11 cellular contexts compared by ENCODE assay signal in the genomic region with DNA sequence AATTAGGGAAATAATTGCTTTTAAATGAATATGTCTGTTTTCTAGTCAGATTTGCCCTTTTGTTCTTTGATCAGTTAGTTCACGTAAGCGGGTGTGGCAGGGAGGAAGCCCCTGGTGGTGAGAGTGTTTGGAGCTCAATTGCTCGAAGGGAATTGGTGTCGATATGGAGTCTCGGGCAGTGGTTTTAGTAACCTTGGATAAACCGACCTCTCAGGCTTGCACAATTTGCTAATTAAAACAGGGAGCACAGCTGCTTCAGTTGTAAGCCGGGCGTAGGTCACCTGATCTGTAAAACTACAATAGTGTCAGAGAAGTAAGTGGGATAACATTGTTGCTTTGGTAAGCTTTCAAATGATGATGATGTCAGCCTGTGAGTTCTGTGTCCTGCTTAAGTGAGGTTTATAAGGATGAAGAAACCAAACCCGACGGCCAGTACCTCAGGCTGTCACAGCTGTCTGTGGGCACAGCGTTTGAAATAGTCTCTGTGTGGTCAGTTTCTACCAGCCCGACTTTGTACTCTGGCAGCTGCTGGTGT. TPM values are rescaled to one million over a fixed set of nuclear protein-coding genes. Genes with fewer than 3 reads are reported as not detected.
DNase-seq lines count a peak whose midpoint lies in the region; ATAC-seq and TF ChIP-seq lines count a peak whose summit lies in the region.
"Had no signal": no experiment of that assay in that cellular context is flagged by ENCODE, and none has a peak within 500 bp of the region (broad histone marks: within the 10 kb centered on the region; RNA-seq: fewer than 3 reads in every experiment).

No MANE protein-coding gene starts in this region.

- H3K9me3 ChIP-seq in spleen: no peaks in the 10 kb centered on the region

- H3K27me3 ChIP-seq in spleen (replicated peaks in 1 of 7): no peaks in the 10 kb centered on the region

- peak overlapping the region in 6 of 8 donors; percentile 60 to 84 (median 73) for H3K27ac ChIP-seq in spleen
- H3K27ac ChIP-seq: 22Rv1 had no signal

- ATAC-seq in WTC11: no peak
- no peak for ATAC-seq in HG02623 (IDR thresholded peaks at IDR 0.05; ENCODE audit: unreplicated experiment)
- ATAC-seq: activated CD8-positive, alpha-beta memory T cell treated with anti-CD3 and anti-CD28 coated beads, Interleukin-2, amount 10 ng/mL, durations not matched to agents 7 days and 5 days had no signal

- CTCF ChIA-PET in WTC11 (lab: Charles Lee): interaction anchor here (0.7 to 2.3 kb wide), 11 partner anchors 14 to 282 kb away, joined by 3 to 17 read pairs (median 4); no protein-coding TSS in a partner anchor

- no peaks in the 10 kb centered on the region for H3K27me3 Mint-ChIP-seq in WTC11 (ENCODE audit: low read depth)
- H3K27me3 Mint-ChIP-seq in immature natural killer cell (ENCODE audit: low read depth in 3 of 3): peaks cover 0 to 2% (median 0%) of the 10 kb centered on the region in 3 donors
- H3K27me3 Mint-ChIP-seq: activated CD8-positive, alpha-beta memory T cell treated with anti-CD3 and anti-CD28 coated beads, Interleukin-2, amount 10 ng/mL, durations not matched to agents 7 days and 5 days; central memory CD8-positive, alpha-beta T cell had no signal

- H3K36me3 ChIP-seq in spleen: peaks cover 0 to 21% (median 2%) of the 10 kb centered on the region in 6 donors

- WGBS in spleen, 5 donors: 61 to 79% (median 72%) methylated on average over 12 of the region's 12 CpGs

- peaks cover 9 to 42% (median 25%) of the 10 kb centered on the region in 6 donors for H3K4me1 ChIP-seq in spleen

- intact Hi-C loops in spleen (cut with DNase I; ENCODE audit: low total_unique reads): no loop called here

- DNase-seq in DMS 273 (lab: John Stamatoyannopoulos, UW; ENCODE audit: unreplicated experiment): peak; percentile 17
- no peak for DNase-seq in DMS 273 treated with DMSO at 0.1 percent for 48 hours (lab: John Stamatoyannopoulos, UW)
- DNase-seq in WTC11 (ENCODE audit: low spot score): no peak
- no peak for DNase-seq in immature natural killer cell
- DNase-seq in spleen: peak; percentile 33
- no peak for DNase-seq in GM10266 (ENCODE audit: extremely low spot score)
- no peak for DNase-seq in hippocampal formation (lab: John Stamatoyannopoulos, UW)
- DNase-seq: activated CD8-positive, alpha-beta memory T cell treated with anti-CD3 and anti-CD28 coated beads, Interleukin-2, amount 10 ng/mL, durations not matched to agents 7 days and 5 days had no signal

- H3K4me3 Mint-ChIP-seq in WTC11: no peak overlapping the region
- H3K4me3 Mint-ChIP-seq in immature natural killer cell: peak overlapping the region; percentile 10 to 55 (median 45)
- H3K4me3 Mint-ChIP-seq: activated CD8-positive, alpha-beta memory T cell treated with anti-CD3 and anti-CD28 coated beads, Interleukin-2, amount 10 ng/mL, durations not matched to agents 7 days and 5 days; central memory CD8-positive, alpha-beta T cell had no signal

- POLR2A ChIA-PET in WTC11 (lab: Charles Lee): no interaction called here

- TF ChIP-seq CTCF in WTC11 (IDR thresholded peaks at IDR 0.05) (no peak), spleen (IDR thresholded peaks at IDR 0.05 in 8 of 11, conservative IDR thresholded peaks at IDR 0.05 in 3 of 11) (peak in 4 of 11 experiments; percentile 11 to 23 (median 18)), GM10266 (IDR thresholded peaks at IDR 0.05; ENCODE audit: control insufficient read depth, insufficient read depth, low read depth, missing control alignments) (no peak)

- no peak for TF ChIP-seq POLR2A in spleen (IDR thresholded peaks at IDR 0.05)

- H3K9me3 Mint-ChIP-seq in WTC11 (no peaks in the 10 kb centered on the region), immature natural killer cell (no peaks in the 10 kb centered on the region)
- H3K9me3 Mint-ChIP-seq: central memory CD8-positive, alpha-beta T cell had no signal

- H3K36me3 Mint-ChIP-seq in WTC11: peaks cover 15% of the 10 kb centered on the region
- H3K36me3 Mint-ChIP-seq in immature natural killer cell: peaks cover 0 to 3% (median 3%) of the 10 kb centered on the region in 3 donors
- H3K36me3 Mint-ChIP-seq: activated CD8-positive, alpha-beta memory T cell treated with anti-CD3 and anti-CD28 coated beads, Interleukin-2, amount 10 ng/mL, durations not matched to agents 7 days and 5 days had no signal

- no peak overlapping the region for H3K4me3 ChIP-seq in spleen

- H3K27ac Mint-ChIP-seq in WTC11 (peak overlapping the region; percentile 92), immature natural killer cell (peak overlapping the region in 5 of 6 donors; percentile 53 to 86 (median 69))
- H3K27ac Mint-ChIP-seq: activated CD8-positive, alpha-beta memory T cell treated with anti-CD3 and anti-CD28 coated beads, Interleukin-2, amount 10 ng/mL, durations not matched to agents 7 days and 5 days had no signal

- peaks cover 51% of the 10 kb centered on the region for H3K4me1 Mint-ChIP-seq in WTC11
- peaks cover 21 to 32% of the 10 kb centered on the region in 2 donors for H3K4me1 Mint-ChIP-seq in immature natural killer cell

TF ChIP-seq in WTC11, 78 proteins besides CTCF, POLR2A, EP300 and RAD21:
- TF ChIP-seq CBFB (CRISPR knock-in tag; IDR thresholded peaks at IDR 0.05; ENCODE audit: low read depth): no peak
- TF ChIP-seq ZNF423 (CRISPR knock-in tag; IDR thresholded peaks at IDR 0.05): no peak
- TF ChIP-seq ATF1 (CRISPR knock-in tag; IDR thresholded peaks at IDR 0.05): no peak
- no peak for TF ChIP-seq IRF1 (CRISPR knock-in tag; IDR thresholded peaks at IDR 0.05)
- TF ChIP-seq, protein P1, sequence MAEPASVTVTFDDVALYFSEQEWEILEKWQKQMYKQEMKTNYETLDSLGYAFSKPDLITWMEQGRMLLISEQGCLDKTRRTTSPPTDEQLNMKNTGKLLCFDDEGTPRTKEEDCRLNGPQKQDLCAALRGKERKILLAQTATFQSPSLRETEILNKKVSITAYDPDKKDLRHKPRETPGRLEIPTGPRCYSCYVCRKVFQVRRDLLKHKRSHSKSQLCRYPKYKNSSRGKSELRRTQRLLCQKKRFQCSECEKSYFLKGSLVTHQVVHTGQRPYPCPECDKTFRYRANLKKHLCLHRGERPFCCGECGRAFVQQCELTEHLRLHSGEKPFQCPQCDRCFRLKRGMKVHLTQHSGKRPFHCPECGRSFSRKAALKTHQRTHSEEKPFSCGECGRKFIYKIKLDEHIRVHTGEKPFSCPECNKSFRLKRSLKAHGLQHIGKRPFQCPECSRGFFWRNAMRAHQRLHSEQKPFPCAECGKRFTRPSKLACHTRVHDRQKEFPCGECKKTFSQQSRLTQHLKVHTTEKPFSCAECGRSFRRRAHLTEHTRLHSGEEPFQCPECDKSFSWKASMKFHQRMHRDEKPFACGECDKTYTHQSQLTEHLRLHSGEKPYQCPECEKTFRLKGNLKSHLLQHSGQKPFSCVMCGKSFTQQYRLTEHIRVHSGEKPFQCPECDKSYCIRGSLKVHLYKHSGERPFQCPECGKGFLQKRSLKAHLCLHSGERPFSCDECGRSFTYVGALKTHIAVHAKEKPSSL (CRISPR knock-in tag; conservative IDR thresholded peaks at IDR 0.05): no peak
- TF ChIP-seq NR2C2 (CRISPR knock-in tag; IDR thresholded peaks at IDR 0.05): no peak
- TF ChIP-seq HMGXB4 (CRISPR knock-in tag; IDR thresholded peaks at IDR 0.05): no peak
- no peak for TF ChIP-seq USF2 (CRISPR knock-in tag; IDR thresholded peaks at IDR 0.05)

RNA-seq across cellular contexts. Expression of gene ZNF750, which starts 2.9 kb away (rescaled TPM):
- total RNA-seq in WTC11 (2021): 0.04 to 0.07 TPM in 2 of 3 replicates, not detected in the other
- polyA plus RNA-seq in immature natural killer cell: under 1 TPM in 1 of 3 donors, not detected in 2; 0.11 TPM
- under 1 TPM in 2 of 7 donors, not detected in 5; 0.12 to 0.13 TPM for total RNA-seq in spleen
- polyA plus RNA-seq in spleen: under 1 TPM; 0.05 to 0.16 (median 0.15) TPM
- total RNA-seq: activated CD8-positive, alpha-beta memory T cell treated with anti-CD3 and anti-CD28 coated beads, Interleukin-2, amount 10 ng/mL, durations not matched to agents 7 days and 5 days had no signal

Comparison
In these comparisons a context has a peak if more than half of its experiments do, and no peak if none do; other contexts are left out.
1. DNase-seq: peak in DMS 273 (single experiment) and spleen (single experiment); none in DMS 273 treated with DMSO at 0.1 percent for 48 hours (single experiment), WTC11 (single experiment), immature natural killer cell (0 of 3), GM10266 (single experiment) and hippocampal formation (0 of 2).